Comparison of ENCODE assay signal across 7 cellular contexts in genomic region chr10:17200035-17200884, GRCh38. TPM values are rescaled to one million over a fixed set of nuclear protein-coding genes. Genes with fewer than 3 reads are reported as not detected.
A peak's percentile ranks its signal among the peaks of the same experiment; 100 is the strongest.
DNase-seq lines count a peak whose midpoint lies in the region; ATAC-seq and TF ChIP-seq lines count a peak whose summit lies in the region.

No MANE protein-coding gene starts in this region.

- no peaks in the 10 kb centered on the region for H3K27me3 ChIP-seq in Panc1 (ENCODE audit: control insufficient read depth, insufficient read depth, low read length)
- no peaks in the 10 kb centered on the region for H3K27me3 ChIP-seq in neuron (ENCODE audit: insufficient read depth, low read length)

- peak overlapping the region; percentile 99 to 100 for H3K27ac Mint-ChIP-seq in effector memory CD8-positive, alpha-beta T cell

- no peaks in the 10 kb centered on the region for H3K9me3 Mint-ChIP-seq in effector memory CD8-positive, alpha-beta T cell

- TSS peak; percentile 89 for BruUV-seq in Panc1 (replicated peaks; lab: Mats Ljungman, UMichigan)

- H3K9me3 ChIP-seq in Panc1 (ENCODE audit: control insufficient read depth, insufficient read depth, low read depth, low read length) (peaks cover under 1% of the 10 kb centered on the region; the same call in 1 of the 2 replicates), neuron (ENCODE audit: low read length) (no peaks in the 10 kb centered on the region)

- peak overlapping the region; percentile 99 for H3K27ac ChIP-seq in Panc1 (ENCODE audit: low read length)

- H3K4me1 Mint-ChIP-seq in effector memory CD8-positive, alpha-beta T cell (ENCODE audit: low read depth in 2 of 2): peaks cover 18 to 21% of the 10 kb centered on the region in 2 donors

- DNase-seq in HCEC 1CT: peak; percentile 35
- DNase-seq in Panc1 (ENCODE audit: low read depth, low spot score): no peak
- no peak for DNase-seq in effector memory CD8-positive, alpha-beta T cell
- no peak for DNase-seq in SK-N-DZ (ENCODE audit: low spot score)

- ATAC-seq in Panc1: no peak
- no peak for ATAC-seq in effector memory CD8-positive, alpha-beta T cell (replicated peaks)
- no peak for ATAC-seq in HG03280 (IDR thresholded peaks at IDR 0.05; ENCODE audit: unreplicated experiment)
- ATAC-seq in GM18870 (IDR thresholded peaks at IDR 0.05; ENCODE audit: unreplicated experiment): no peak

- in situ Hi-C loops in Panc1 (cut with HindIII; ENCODE audit: low pct_unique_long_range_greater_than_20kb, low sequenced_read_pairs): no loop called here

- peak overlapping the region; percentile 52 to 54 for H3K4me3 ChIP-seq in Panc1 (ENCODE audit: low read depth in 2 of 2, low read length in 2 of 2)
- H3K4me3 ChIP-seq in neuron (ENCODE audit: low read length): peak overlapping the region; percentile 81

- CTCF ChIA-PET in Panc1 (lab: Charles Lee): no interaction called here

- no peaks in the 10 kb centered on the region for H3K27me3 Mint-ChIP-seq in effector memory CD8-positive, alpha-beta T cell

- no peak for TF ChIP-seq CTCF in Panc1 (IDR thresholded peaks at IDR 0.05)

- H3K4me1 ChIP-seq in Panc1 (ENCODE audit: control insufficient read depth, insufficient read depth, low read length): peaks cover 20% of the 10 kb centered on the region
- H3K4me1 ChIP-seq in neuron (ENCODE audit: insufficient read depth, low read length): peaks cover 31% of the 10 kb centered on the region

- H3K36me3 Mint-ChIP-seq in effector memory CD8-positive, alpha-beta T cell (ENCODE audit: insufficient read depth): peaks cover 11% of the 10 kb centered on the region

- POLR2A ChIA-PET in Panc1 (lab: Charles Lee): interaction anchor here (0.5 to 1.5 kb wide), 4 partner anchors 10 to 308 kb away, joined by 3 to 7 read pairs (median 5); partner anchors contain the start of gene VIM

- no peak overlapping the region for H2AFZ ChIP-seq in neuron (ENCODE audit: low read depth, low read length)

- intact Hi-C loops in Panc1 (cut with micrococcal nuclease; ENCODE audit: unreplicated experiment): no loop called here

- H3K36me3 ChIP-seq in Panc1 (ENCODE audit: control insufficient read depth, insufficient read depth, low read length) (no peaks in the 10 kb centered on the region), neuron (ENCODE audit: insufficient read depth, low read length) (no peaks in the 10 kb centered on the region)

- H3K4me3 Mint-ChIP-seq in effector memory CD8-positive, alpha-beta T cell: peak overlapping the region; percentile 97 to 98

RNA-seq across cellular contexts. Expression of gene TRDMT1, which starts 1.2 kb away (rescaled TPM):
- total RNA-seq in Panc1 (2021; ENCODE audit: unreplicated experiment): 7.6 TPM
- 2.4 TPM for polyA plus RNA-seq in Panc1 (2012; ENCODE audit: insufficient read length)
- 3.7 TPM in 2 replicates for polyA plus RNA-seq in SK-N-DZ (2014; cell fraction: cytosol; rRNA removed)
- 3.9 and 5.9 TPM in 2 replicates for polyA plus RNA-seq in SK-N-DZ (2014; cell fraction: nucleus; rRNA removed)

RNA-seq across cellular contexts. Expression of gene VIM, which starts 27.8 kb away (rescaled TPM):
- total RNA-seq in Panc1 (2021; ENCODE audit: unreplicated experiment): 3,436 TPM
- polyA plus RNA-seq in Panc1 (2012; ENCODE audit: insufficient read length): 3,712 TPM
- polyA plus RNA-seq in SK-N-DZ (2014; cell fraction: cytosol; rRNA removed): 117 and 143 TPM in 2 replicates
- 47.9 and 64.0 TPM in 2 replicates for polyA plus RNA-seq in SK-N-DZ (2014; cell fraction: nucleus; rRNA removed)
